In genomic region chr4:64158648-64159326, GRCh38 we compare ENCODE assay signal across 8 cellular contexts.
DNase-seq lines count a peak whose midpoint lies in the region; TF ChIP-seq lines count a peak whose summit lies in the region.

No MANE protein-coding gene starts in this region.

- peak overlapping the region; percentile 63 for H3K4me2 ChIP-seq in GM23248 (ENCODE audit: unreplicated experiment)

- 2 to 5% methylated on average over 7 of the region's 7 CpGs for WGBS in GM23248 (ENCODE audit: low coverage in 1 of 2, low lambda C conversion rate in 2 of 2, missing lambda C conversion rate in 2 of 2), 2 experiments
- 4 to 17% (median 9%) methylated on average over 7 of the region's 7 CpGs for WGBS in stomach, 5 donors

- H3K9me3 ChIP-seq in GM23248 (ENCODE audit: low read depth) (no peaks in the 10 kb centered on the region), stomach (no peaks in the 10 kb centered on the region)

- TF ChIP-seq CTCF in 22Rv1 (IDR thresholded peaks at IDR 0.05): peak; percentile 93
- peak in 5 of 7 experiments; percentile 31 to 76 (median 43) for TF ChIP-seq CTCF in stomach (IDR thresholded peaks at IDR 0.05)

- no peaks in the 10 kb centered on the region for H3K79me2 ChIP-seq in GM23248 (ENCODE audit: insufficient read depth)

- H3K27me3 ChIP-seq in GM23248 (replicated peaks; ENCODE audit: insufficient read depth) (no peaks in the 10 kb centered on the region), stomach (no peaks in the 10 kb centered on the region)

- H3K9ac ChIP-seq in GM23248: peak overlapping the region; percentile 43

- no peak for TF ChIP-seq POLR2A in stomach (IDR thresholded peaks at IDR 0.05)

- H3K36me3 ChIP-seq in GM23248 (ENCODE audit: low read depth) (no peaks in the 10 kb centered on the region), stomach (no peaks in the 10 kb centered on the region)

- H3F3A ChIP-seq in GM23248 (ENCODE audit: insufficient read depth): no peaks in the 10 kb centered on the region

- H3K27ac ChIP-seq in 22Rv1: no peak overlapping the region
- H3K27ac ChIP-seq in GM23248: no peak overlapping the region
- no peak overlapping the region for H3K27ac ChIP-seq in stomach

- no peak for TF ChIP-seq EP300 in stomach (IDR thresholded peaks at IDR 0.05)

- DNase-seq in ELR (ENCODE audit: low read depth) (peak; percentile 71), GM23248 (peak; percentile 65), KBM-7 (peak; percentile 72), SHP77 treated with DMSO at 0.1 percent for 48 hours (lab: John Stamatoyannopoulos, UW) (peak; percentile 61), cerebellum (ENCODE audit: low spot score) (peak; percentile 38), medulla oblongata (ENCODE audit: extremely low spot score) (peak; percentile 82), stomach (peak; percentile 56)

- H3K4me3 ChIP-seq in GM23248: peak overlapping the region; percentile 70
- H3K4me3 ChIP-seq in stomach: peak overlapping the region in 1 of 4 donors; percentile 9

- H4K20me1 ChIP-seq in GM23248 (ENCODE audit: insufficient read depth): no peaks in the 10 kb centered on the region

- intact Hi-C loops in stomach (cut with DNase I; ENCODE audit: low total_unique reads): no loop called here

- H3K9me2 ChIP-seq in GM23248 (ENCODE audit: insufficient read depth): no peaks in the 10 kb centered on the region

- H2AFZ ChIP-seq in GM23248: peak overlapping the region; percentile 84

- in situ Hi-C loops in GM23248 (cut with MboI) (loop anchor here (10.0 kb wide), 1 partner anchor 376 kb away; no protein-coding TSS in a partner anchor), KBM-7 (cut with MboI; ENCODE audit: low pct_unique_long_range_greater_than_20kb, low sequenced_read_pairs) (loop anchor here (25.0 kb wide), 1 partner anchor 379 kb away; no protein-coding TSS in a partner anchor)

- H3K4me1 ChIP-seq in GM23248 (ENCODE audit: insufficient read depth): no peaks in the 10 kb centered on the region
- peaks cover 0 to 9% (median 0%) of the 10 kb centered on the region in 4 donors for H3K4me1 ChIP-seq in stomach
